Comparison of ENCODE assay signal across 9 cellular contexts in genomic region chr3:30747771-30748281, GRCh38.
DNase-seq lines count a peak whose midpoint lies in the region; ATAC-seq and TF ChIP-seq lines count a peak whose summit lies in the region.
"Had no signal": no experiment of that assay in that cellular context is flagged by ENCODE, and none has a peak within 500 bp of the region (broad histone marks: within the 10 kb centered on the region; RNA-seq: fewer than 3 reads in every experiment).

No MANE protein-coding gene starts in this region.

- no peaks in the 10 kb centered on the region for H3K9me2 ChIP-seq in OCI-LY7 (ENCODE audit: insufficient read depth, low read length)

- no peaks in the 10 kb centered on the region for H3K27me3 ChIP-seq in psoas muscle (ENCODE audit: insufficient read depth in 3 of 3, low read length in 2 of 3)
- H3K27me3 ChIP-seq: neutrophil had no signal

- H3K4me1 ChIP-seq in OCI-LY7 (ENCODE audit: insufficient read depth, low read length, poor library complexity, severe bottlenecking), result no peaks in the 10 kb centered on the region
- H3K4me1 ChIP-seq in psoas muscle, result peaks cover 19% of the 10 kb centered on the region

- H2AFZ ChIP-seq in OCI-LY7 (ENCODE audit: low read length), result no peak overlapping the region

- H3K79me2 ChIP-seq in OCI-LY7 (ENCODE audit: insufficient read depth, low read depth, low read length), result no peaks in the 10 kb centered on the region

- no peaks in the 10 kb centered on the region for H3K9me3 ChIP-seq in OCI-LY7 (ENCODE audit: low read length)
- no peaks in the 10 kb centered on the region for H3K9me3 ChIP-seq in psoas muscle
- H3K9me3 ChIP-seq: neutrophil had no signal

- WGBS in psoas muscle, 3 donors, result 64 to 79% (median 70%) methylated on average over 4 of the region's 4 CpGs

- no TSS peak for BruUV-seq in OCI-LY7 (replicated peaks; lab: Mats Ljungman, UMichigan)

- peaks cover 4% of the 10 kb centered on the region for H3K27me3 Mint-ChIP-seq in activated T-cell treated with anti-CD3 and anti-CD28 coated beads, Interleukin-2, amount 50 U/mL, for 24 hours
- peaks cover 3 to 7% of the 10 kb centered on the region in 2 donors for H3K27me3 Mint-ChIP-seq in T-cell

- POLR2A ChIA-PET in OCI-LY7 (lab: Charles Lee), result interaction anchor here (0.6 kb wide), 2 partner anchors 14 to 101 kb away, joined by 3 to 4 read pairs; no protein-coding TSS in a partner anchor
- POLR2A ChIA-PET in T-cell (lab: Charles Lee), result no interaction called here

- no peak overlapping the region for H3K27ac ChIP-seq in OCI-LY7 (ENCODE audit: low read depth, low read length, poor library complexity, severe bottlenecking)
- no peak overlapping the region for H3K27ac ChIP-seq in psoas muscle
- H3K27ac ChIP-seq: neutrophil had no signal

- CTCF ChIA-PET in OCI-LY7 (lab: Charles Lee; ENCODE audit: unreplicated experiment) (no interaction called here), T-cell (lab: Charles Lee) (interaction anchor here (0.6 to 1.2 kb wide), 3 partner anchors 705 to 707 kb away, joined by 3 to 7 read pairs (median 3); no protein-coding TSS in a partner anchor)

- no peaks in the 10 kb centered on the region for H3K9me3 Mint-ChIP-seq in activated T-cell treated with anti-CD3 and anti-CD28 coated beads, Interleukin-2, amount 50 U/mL, for 24 hours
- no peaks in the 10 kb centered on the region for H3K9me3 Mint-ChIP-seq in T-cell

- no peaks in the 10 kb centered on the region for H3K36me3 Mint-ChIP-seq in activated T-cell treated with anti-CD3 and anti-CD28 coated beads, Interleukin-2, amount 50 U/mL, for 24 hours (ENCODE audit: low read depth)
- H3K36me3 Mint-ChIP-seq in T-cell, result no peaks in the 10 kb centered on the region

- no peaks in the 10 kb centered on the region for H4K20me1 ChIP-seq in OCI-LY7 (ENCODE audit: insufficient read depth, low read length)

- H3K4me1 Mint-ChIP-seq in activated T-cell treated with anti-CD3 and anti-CD28 coated beads, Interleukin-2, amount 50 U/mL, for 24 hours (ENCODE audit: low read depth), result peaks cover 56% of the 10 kb centered on the region
- H3K4me1 Mint-ChIP-seq in T-cell, result peaks cover 12 to 21% (median 19%) of the 10 kb centered on the region in 3 donors

- TF ChIP-seq CTCF in GM12864 (IDR thresholded peaks at IDR 0.05; ENCODE audit: low read depth, low read length, missing control alignments) (peak; percentile 19), OCI-LY7 (conservative IDR thresholded peaks at IDR 0.05; ENCODE audit: low read length) (peak; percentile 73), fibroblast of mammary gland (conservative IDR thresholded peaks at IDR 0.05; ENCODE audit: control insufficient read depth, insufficient read depth, low read depth, low read length) (peak; percentile 82), psoas muscle (IDR thresholded peaks at IDR 0.05) (peak; percentile 38)

- no peak for DNase-seq in GM12864 (ENCODE audit: low read depth)
- peak; percentile 37 for DNase-seq in OCI-LY7 (ENCODE audit: low spot score)
- peak; percentile 76 for DNase-seq in fibroblast of mammary gland (ENCODE audit: low read depth)
- no peak for DNase-seq in psoas muscle
- DNase-seq in activated T-cell treated with anti-CD3 and anti-CD28 coated beads, Interleukin-2, amount 50 U/mL, for 24 hours, result no peak
- DNase-seq in RPMI8226, result no peak
- no peak for DNase-seq in T-cell

- intact Hi-C loops in OCI-LY7 (cut with micrococcal nuclease; ENCODE audit: unreplicated experiment) (no loop called here), psoas muscle (cut with DNase I) (no loop called here)

- no peaks in the 10 kb centered on the region for H3K36me3 ChIP-seq in OCI-LY7 (ENCODE audit: insufficient read depth, low read length)
- H3K36me3 ChIP-seq in psoas muscle (ENCODE audit: insufficient read depth in 1 of 2, low read depth in 1 of 2), result no peaks in the 10 kb centered on the region
- H3K36me3 ChIP-seq: neutrophil had no signal

- no peak overlapping the region for H3K27ac Mint-ChIP-seq in activated T-cell treated with anti-CD3 and anti-CD28 coated beads, Interleukin-2, amount 50 U/mL, for 24 hours
- no peak overlapping the region for H3K27ac Mint-ChIP-seq in T-cell

- no peak overlapping the region for H3K4me3 Mint-ChIP-seq in activated T-cell treated with anti-CD3 and anti-CD28 coated beads, Interleukin-2, amount 50 U/mL, for 24 hours
- H3K4me3 Mint-ChIP-seq in T-cell, result no peak overlapping the region

- no peak overlapping the region for H3K4me3 ChIP-seq in GM12864 (ENCODE audit: low read depth, low read length)
- H3K4me3 ChIP-seq in OCI-LY7 (ENCODE audit: low read depth, low read length, poor library complexity, severe bottlenecking), result no peak overlapping the region
- H3K4me3 ChIP-seq in fibroblast of mammary gland (ENCODE audit: control insufficient read depth, low read depth, low read length), result no peak overlapping the region
- H3K4me3 ChIP-seq in psoas muscle, result no peak overlapping the region

- no peak overlapping the region for H3K4me2 ChIP-seq in OCI-LY7 (ENCODE audit: low read length)

- ATAC-seq in psoas muscle, result peak in 2 of 4 donors; percentile 51 to 52
- no peak for ATAC-seq in T-cell (replicated peaks in 1 of 4)
- no peak for ATAC-seq in GM18909 (IDR thresholded peaks at IDR 0.05; ENCODE audit: poor library complexity, unreplicated experiment)

Comparison
In these comparisons a context has a peak if more than half of its experiments do, and no peak if none do; other contexts are left out.
1. DNase-seq: peak in OCI-LY7 (single experiment) and fibroblast of mammary gland (single experiment); none in GM12864 (single experiment), psoas muscle (0 of 2), activated T-cell treated with anti-CD3 and anti-CD28 coated beads, Interleukin-2, amount 50 U/mL, for 24 hours (single experiment), RPMI8226 (single experiment) and T-cell (0 of 34).
2. CTCF ChIP-seq: peak in every context shown above with its lines; median percentile 82 in fibroblast of mammary gland; 73 in OCI-LY7; 38 in psoas muscle; 19 in GM12864.